In genomic region chr17:28567604-28568003, GRCh38 we compare ENCODE assay signal across 12 cellular contexts. TPM values are rescaled to one million over a fixed set of nuclear protein-coding genes. Genes with fewer than 3 reads are reported as not detected.
DNase-seq lines count a peak whose midpoint lies in the region; ATAC-seq and TF ChIP-seq lines count a peak whose summit lies in the region.
"Had no signal": no experiment of that assay in that cellular context is flagged by ENCODE, and none has a peak within 500 bp of the region (broad histone marks: within the 10 kb centered on the region; RNA-seq: fewer than 3 reads in every experiment).

No MANE protein-coding gene starts in this region.

- H3K4me2 ChIP-seq in SU-DHL-6 (ENCODE audit: low read depth, low read length, poor library complexity, severe bottlenecking): peak overlapping the region; percentile 31

- H3K9me3 ChIP-seq in SU-DHL-6 (ENCODE audit: insufficient read depth, low read length) (no peaks in the 10 kb centered on the region), vagina (no peaks in the 10 kb centered on the region)

- intact Hi-C loops in natural killer cell (cut with micrococcal nuclease): no loop called here
- intact Hi-C loops in vagina (cut with DNase I): no loop called here

- H3K27ac Mint-ChIP-seq in natural killer cell: peak overlapping the region; percentile 28 to 59

- no peaks in the 10 kb centered on the region for H3K27me3 Mint-ChIP-seq in natural killer cell (ENCODE audit: low read depth in 2 of 2)

- H2AFZ ChIP-seq in SU-DHL-6 (ENCODE audit: low read depth, low read length, severe bottlenecking): no peak overlapping the region
- H2AFZ ChIP-seq: parathyroid adenoma had no signal

- H3F3A ChIP-seq in SU-DHL-6 (ENCODE audit: insufficient read depth): peaks cover 20% of the 10 kb centered on the region

- no peaks in the 10 kb centered on the region for H3K27me3 ChIP-seq in SU-DHL-6 (ENCODE audit: low read length)
- H3K27me3 ChIP-seq in vagina: no peaks in the 10 kb centered on the region

- no peak overlapping the region for H3K9ac ChIP-seq in SU-DHL-6 (ENCODE audit: low read length)
- H3K9ac ChIP-seq: parathyroid adenoma had no signal

- H3K4me3 ChIP-seq in GM12864 (ENCODE audit: low read depth, low read length) (no peak overlapping the region; the same call in 1 of the 2 replicates), SU-DHL-6 (ENCODE audit: insufficient read depth, low read length, poor library complexity, severe bottlenecking) (no peak overlapping the region), vagina (no peak overlapping the region)

- no peaks in the 10 kb centered on the region for H3K36me3 Mint-ChIP-seq in natural killer cell

- peaks cover 44 to 49% of the 10 kb centered on the region in 2 donors for H3K4me1 Mint-ChIP-seq in natural killer cell

- H3K4me1 ChIP-seq in vagina: peaks cover 24% of the 10 kb centered on the region

- H3K27ac ChIP-seq in SU-DHL-6 (ENCODE audit: low read depth, low read length): no peak overlapping the region
- no peak overlapping the region for H3K27ac ChIP-seq in vagina
- H3K27ac ChIP-seq: parathyroid adenoma had no signal

- no peak for TF ChIP-seq POLR2A in vagina (IDR thresholded peaks at IDR 0.05)

- TF ChIP-seq CTCF in GM12864 (IDR thresholded peaks at IDR 0.05; ENCODE audit: low read depth, low read length, missing control alignments) (no peak), SU-DHL-6 (IDR thresholded peaks at IDR 0.05; ENCODE audit: insufficient read depth, low read length, poor library complexity, severe bottlenecking) (no peak), natural killer cell (IDR thresholded peaks at IDR 0.05) (no peak), vagina (IDR thresholded peaks at IDR 0.05) (no peak)

- H3K9me3 Mint-ChIP-seq in natural killer cell: no peaks in the 10 kb centered on the region

- peaks cover 18% of the 10 kb centered on the region; the same call in 1 of the 2 replicates for H3K79me2 ChIP-seq in SU-DHL-6 (ENCODE audit: insufficient read depth, low read length)

- DNase-seq in GM12864 (ENCODE audit: low read depth) (peak; percentile 63), natural killer cell (no peak), NCI-H82 (lab: John Stamatoyannopoulos, UW) (no peak), vagina (ENCODE audit: extremely low spot score in 2 of 2) (no peak)
- DNase-seq: DND-41, left cardiac atrium, NCI-H2107, SHP77 had no signal

- no peak overlapping the region for H3K4me3 Mint-ChIP-seq in natural killer cell

- ATAC-seq in HG02610 (IDR thresholded peaks at IDR 0.05; ENCODE audit: unreplicated experiment): peak; percentile 30
- ATAC-seq in natural killer cell: no peak
- ATAC-seq in GM18870 (IDR thresholded peaks at IDR 0.05; ENCODE audit: unreplicated experiment): no peak
- ATAC-seq: left cardiac atrium had no signal

- no peaks in the 10 kb centered on the region for H3K36me3 ChIP-seq in SU-DHL-6 (ENCODE audit: low read length)
- peaks cover 0 to 12% of the 10 kb centered on the region in 2 donors for H3K36me3 ChIP-seq in vagina

- 0 out of 2 replicates have a peak, but pooled peaks cover 5% of the 10 kb centered on the region for H4K20me1 ChIP-seq in SU-DHL-6 (ENCODE audit: low read depth, low read length)

- no peaks in the 10 kb centered on the region for H3K9me2 ChIP-seq in SU-DHL-6 (replicated peaks; ENCODE audit: insufficient read depth, low read length)

RNA-seq across cellular contexts. Expression of gene PIGS, which starts 3.7 kb away (rescaled TPM):
- total RNA-seq in natural killer cell (10 to 100 TPM; 88.3 to 95.3 (median 92.3) TPM), vagina (22.8 TPM)

RNA-seq across cellular contexts. Expression of gene ALDOC, which starts 9.1 kb away (rescaled TPM):
- 10 to 100 TPM; 18.2 to 25.4 (median 23.0) TPM for total RNA-seq in natural killer cell
- 20.1 TPM for total RNA-seq in vagina

RNA-seq across cellular contexts. Expression of gene UNC119, which starts 15.2 kb away (rescaled TPM):
- total RNA-seq in natural killer cell (100 to 1,000 TPM in 1 of 3 donors, 10 to 100 TPM in 2; 79.1 to 106 (median 79.3) TPM), vagina (38.1 TPM)

RNA-seq across cellular contexts. Expression of gene SPAG5, which starts 31.2 kb away (rescaled TPM):
- total RNA-seq in natural killer cell: 10 to 100 TPM; 18.0 to 19.6 (median 19.3) TPM
- total RNA-seq in vagina: 8.3 TPM

RNA-seq across cellular contexts. Expression of gene RSKR, which starts 46.4 kb away (rescaled TPM):
- total RNA-seq in natural killer cell (10 to 100 TPM in 2 of 3 donors, 1 to 10 TPM in 1; 10.0 to 14.6 (median 14.0) TPM), vagina (21.6 TPM)
